Comparison of ENCODE assay signal across 7 cellular contexts in genomic region chr11:35173011-35173511, GRCh38. TPM values are rescaled to one million over a fixed set of nuclear protein-coding genes. Genes with fewer than 3 reads are reported as not detected.
DNase-seq lines count a peak whose midpoint lies in the region; ATAC-seq, FAIRE-seq and TF ChIP-seq lines count a peak whose summit lies in the region.

No MANE protein-coding gene starts in this region.

- H3K4me3 Mint-ChIP-seq in activated naive CD8-positive, alpha-beta T cell treated with anti-CD3 and anti-CD28 coated beads, Interleukin-2, amount 10 ng/mL, durations not matched to agents 7 days and 5 days = peak overlapping the region; percentile 75

- peaks cover 100% of the 10 kb centered on the region for H3K79me2 ChIP-seq in SK-N-SH (ENCODE audit: insufficient read depth)

- DNase-seq in GM19239 (ENCODE audit: insufficient read length, low spot score) (no peak), pancreas (peak in 4 of 6 donors; percentile 29 to 67 (median 52)), NCI-H128 (lab: John Stamatoyannopoulos, UW; ENCODE audit: unreplicated experiment) (no peak), SK-N-SH (no peak)
- no peak for DNase-seq in activated naive CD8-positive, alpha-beta T cell treated with anti-CD3 and anti-CD28 coated beads, Interleukin-2, amount 10 ng/mL, durations not matched to agents 7 days and 5 days

- H3K36me3 Mint-ChIP-seq in activated naive CD8-positive, alpha-beta T cell treated with anti-CD3 and anti-CD28 coated beads, Interleukin-2, amount 10 ng/mL, durations not matched to agents 7 days and 5 days = peaks cover 53% of the 10 kb centered on the region

- H3K27me3 ChIP-seq in pancreas (no peaks in the 10 kb centered on the region), SK-N-SH (ENCODE audit: insufficient read depth) (no peaks in the 10 kb centered on the region)

- CTCF ChIA-PET in SK-N-SH (lab: Yijun Ruan, JAX) = interaction anchor here (1.0 kb wide), 1 partner anchor 10 kb away, joined by 4 read pairs; no protein-coding TSS in a partner anchor

- H3K27me3 Mint-ChIP-seq in activated naive CD8-positive, alpha-beta T cell treated with anti-CD3 and anti-CD28 coated beads, Interleukin-2, amount 10 ng/mL, durations not matched to agents 7 days and 5 days = no peaks in the 10 kb centered on the region

- H3K4me1 ChIP-seq in pancreas = peaks cover 25 to 48% (median 26%) of the 10 kb centered on the region in 3 donors
- H3K4me1 ChIP-seq in SK-N-SH (ENCODE audit: control insufficient read depth in 1 of 2, insufficient read depth in 2 of 2, low read depth in 1 of 2, low read length in 1 of 2) = peaks cover 0 to 52% of the 10 kb centered on the region in 2 experiments; a peak in 3 of 4 replicates

- H3K9me3 Mint-ChIP-seq in activated naive CD8-positive, alpha-beta T cell treated with anti-CD3 and anti-CD28 coated beads, Interleukin-2, amount 10 ng/mL, durations not matched to agents 7 days and 5 days = no peaks in the 10 kb centered on the region

- H3K9ac ChIP-seq in SK-N-SH = no peak overlapping the region

- 5 to 6% methylated on average over 2 of the region's 2 CpGs for WGBS in pancreas, 2 donors
- 73% methylated on average over 2 of the region's 2 CpGs for WGBS in SK-N-SH (ENCODE audit: low lambda C conversion rate)

- H3K36me3 ChIP-seq in pancreas (peaks cover 5 to 17% (median 5%) of the 10 kb centered on the region in 3 donors), SK-N-SH (replicated peaks in 1 of 2; ENCODE audit: control insufficient read depth in 1 of 2, insufficient read depth in 2 of 2, low read length in 1 of 2) (peaks cover 10 to 45% of the 10 kb centered on the region in 2 experiments)

- H3K9me3 ChIP-seq in pancreas = no peaks in the 10 kb centered on the region
- H3K9me3 ChIP-seq in SK-N-SH = no peaks in the 10 kb centered on the region

- peak overlapping the region; percentile 9 to 24 (median 17) for H3K27ac ChIP-seq in pancreas
- peak overlapping the region in 1 of 2 experiments; percentile 88; a peak in 2 of 4 replicates for H3K27ac ChIP-seq in SK-N-SH (ENCODE audit: low read depth in 2 of 2, low read length in 1 of 2)

- H3K4me3 ChIP-seq in pancreas (no peak overlapping the region), SK-N-SH (ENCODE audit: low read depth in 2 of 2, low read length in 1 of 2) (no peak overlapping the region)

- no peak for TF ChIP-seq RAD21 in SK-N-SH (IDR thresholded peaks at IDR 0.05; ENCODE audit: low read length)

- H3F3A ChIP-seq in SK-N-SH (replicated peaks; ENCODE audit: insufficient read depth) = peaks cover 45% of the 10 kb centered on the region

- H2AFZ ChIP-seq in SK-N-SH (ENCODE audit: low read depth) = no peak overlapping the region

- ATAC-seq in HG03095 (IDR thresholded peaks at IDR 0.05; ENCODE audit: unreplicated experiment) = peak; percentile 54
- ATAC-seq in activated naive CD8-positive, alpha-beta T cell treated with anti-CD3 and anti-CD28 coated beads, Interleukin-2, amount 10 ng/mL, durations not matched to agents 7 days and 5 days (ENCODE audit: low read depth) = no peak
- ATAC-seq in pancreas = peak; percentile 75 to 89 (median 84)
- ATAC-seq in GM19324 (IDR thresholded peaks at IDR 0.05; ENCODE audit: low FRiP score, unreplicated experiment) = no peak

- POLR2A ChIA-PET in activated naive CD8-positive, alpha-beta T cell treated with anti-CD3 and anti-CD28 coated beads, Interleukin-2, amount 10 ng/mL, durations not matched to agents 7 days and 5 days (lab: Charles Lee) = interaction anchor here (6.9 to 9.5 kb wide), 2 partner anchors 10 to 33 kb away, joined by 54 to 186 read pairs; partner anchors contain the start of gene CD44
- POLR2A ChIA-PET in SK-N-SH (lab: Yijun Ruan, JAX) = no interaction called here

- H3K4me1 Mint-ChIP-seq in activated naive CD8-positive, alpha-beta T cell treated with anti-CD3 and anti-CD28 coated beads, Interleukin-2, amount 10 ng/mL, durations not matched to agents 7 days and 5 days = peaks cover 82% of the 10 kb centered on the region

- intact Hi-C loops in pancreas (cut with DNase I) = no loop called here

- peak overlapping the region; percentile 94 for H3K27ac Mint-ChIP-seq in activated naive CD8-positive, alpha-beta T cell treated with anti-CD3 and anti-CD28 coated beads, Interleukin-2, amount 10 ng/mL, durations not matched to agents 7 days and 5 days

- H3K4me2 ChIP-seq in SK-N-SH = no peak overlapping the region

- TF ChIP-seq CTCF in pancreas (IDR thresholded peaks at IDR 0.05) (no peak), SK-N-SH (IDR thresholded peaks at IDR 0.05) (no peak)

- no peaks in the 10 kb centered on the region for H3K9me2 ChIP-seq in SK-N-SH

- no peaks in the 10 kb centered on the region for H4K20me1 ChIP-seq in SK-N-SH (ENCODE audit: insufficient read depth)

- FAIRE-seq in GM19239 (lab: Jason Lieb, UNC) = peak; percentile 69
- no peak for FAIRE-seq in pancreas (lab: Jason Lieb, UNC)

- TF ChIP-seq EP300 in SK-N-SH (IDR thresholded peaks at IDR 0.05; ENCODE audit: borderline replicate concordance in 1 of 2, low read depth in 1 of 2, low read length in 1 of 2) = no peak

TF ChIP-seq in SK-N-SH, 30 proteins besides CTCF, POLR2A, EP300 and RAD21:
- no peak for TF ChIP-seq GATA2 (CRISPR knock-in tag; IDR thresholded peaks at IDR 0.05)
- TF ChIP-seq USF2 (IDR thresholded peaks at IDR 0.05; ENCODE audit: borderline replicate concordance, low read depth, low read length) = no peak
- TF ChIP-seq RXRA (IDR thresholded peaks at IDR 0.05; ENCODE audit: borderline replicate concordance, low read depth) = no peak
- TF ChIP-seq SMC3 (IDR thresholded peaks at IDR 0.05; ENCODE audit: low read depth, low read length) = no peak
- no peak for TF ChIP-seq NRF1 (IDR thresholded peaks at IDR 0.05; ENCODE audit: low read depth, low read length)
- TF ChIP-seq, protein P1, sequence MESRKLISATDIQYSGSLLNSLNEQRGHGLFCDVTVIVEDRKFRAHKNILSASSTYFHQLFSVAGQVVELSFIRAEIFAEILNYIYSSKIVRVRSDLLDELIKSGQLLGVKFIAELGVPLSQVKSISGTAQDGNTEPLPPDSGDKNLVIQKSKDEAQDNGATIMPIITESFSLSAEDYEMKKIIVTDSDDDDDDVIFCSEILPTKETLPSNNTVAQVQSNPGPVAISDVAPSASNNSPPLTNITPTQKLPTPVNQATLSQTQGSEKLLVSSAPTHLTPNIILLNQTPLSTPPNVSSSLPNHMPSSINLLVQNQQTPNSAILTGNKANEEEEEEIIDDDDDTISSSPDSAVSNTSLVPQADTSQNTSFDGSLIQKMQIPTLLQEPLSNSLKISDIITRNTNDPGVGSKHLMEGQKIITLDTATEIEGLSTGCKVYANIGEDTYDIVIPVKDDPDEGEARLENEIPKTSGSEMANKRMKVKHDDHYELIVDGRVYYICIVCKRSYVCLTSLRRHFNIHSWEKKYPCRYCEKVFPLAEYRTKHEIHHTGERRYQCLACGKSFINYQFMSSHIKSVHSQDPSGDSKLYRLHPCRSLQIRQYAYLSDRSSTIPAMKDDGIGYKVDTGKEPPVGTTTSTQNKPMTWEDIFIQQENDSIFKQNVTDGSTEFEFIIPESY (IDR thresholded peaks at IDR 0.05; ENCODE audit: borderline replicate concordance, low read depth) = no peak

RNA-seq across cellular contexts. Expression of gene CD44, which starts 34.1 kb away (rescaled TPM):
- 100 to 1,000 TPM; 551 to 555 TPM for total RNA-seq in activated naive CD8-positive, alpha-beta T cell treated with anti-CD3 and anti-CD28 coated beads, Interleukin-2, amount 10 ng/mL, durations not matched to agents 7 days and 5 days
- total RNA-seq in pancreas = 100 to 1,000 TPM; 343 to 677 (median 391) TPM
- polyA plus RNA-seq in pancreas (100 to 1,000 TPM; 133 TPM), SK-N-SH (2012; rRNA removed) (457 and 550 TPM in 2 replicates)
- polyA plus RNA-seq in SK-N-SH (2012; cell fraction: cytosol; rRNA removed) = 360 and 443 TPM in 2 replicates
- polyA plus RNA-seq in SK-N-SH (2012; cell fraction: nucleus; rRNA removed) = 271 and 426 TPM in 2 replicates

Comparison
In these comparisons a context has a peak if more than half of its experiments do, and no peak if none do; other contexts are left out.
1. DNase-seq: peak in pancreas (4 of 6); none in GM19239 (single experiment), activated naive CD8-positive, alpha-beta T cell treated with anti-CD3 and anti-CD28 coated beads, Interleukin-2, amount 10 ng/mL, durations not matched to agents 7 days and 5 days (single experiment), NCI-H128 (single experiment) and SK-N-SH (single experiment).
2. ATAC-seq: peak in HG03095 (single experiment) and pancreas (4 of 4); none in activated naive CD8-positive, alpha-beta T cell treated with anti-CD3 and anti-CD28 coated beads, Interleukin-2, amount 10 ng/mL, durations not matched to agents 7 days and 5 days (single experiment) and GM19324 (single experiment).